In genomic region chr16:85432606-85433005, GRCh38 we compare ENCODE assay signal across 15 cellular contexts.
DNase-seq lines count a peak whose midpoint lies in the region; ATAC-seq, FAIRE-seq and TF ChIP-seq lines count a peak whose summit lies in the region.
"Had no signal": no experiment of that assay in that cellular context is flagged by ENCODE, and none has a peak within 500 bp of the region (broad histone marks: within the 10 kb centered on the region; RNA-seq: fewer than 3 reads in every experiment).

No MANE protein-coding gene starts in this region.

- H3K27me3 ChIP-seq in RWPE2 (ENCODE audit: insufficient read depth, poor library complexity, severe bottlenecking), result no peaks in the 10 kb centered on the region

- TF ChIP-seq CTCF in RWPE2 (IDR thresholded peaks at IDR 0.05; ENCODE audit: poor library complexity, severe bottlenecking) (no peak), brain (conservative IDR thresholded peaks at IDR 0.05) (no peak), kidney (IDR thresholded peaks at IDR 0.05; ENCODE audit: borderline replicate concordance, extremely low read depth, insufficient read depth) (no peak), progenitor cell of endocrine pancreas (IDR thresholded peaks at IDR 0.05; ENCODE audit: unreplicated experiment) (no peak), coronary artery (IDR thresholded peaks at IDR 0.05) (no peak)

- no peak for ATAC-seq in RWPE2 (ENCODE audit: low read depth)
- ATAC-seq: GM12878 had no signal

- H3K36me3 ChIP-seq in RWPE2 (ENCODE audit: low read depth), result no peaks in the 10 kb centered on the region
- H3K36me3 ChIP-seq in kidney (ENCODE audit: control insufficient read depth in 1 of 2, insufficient read depth in 2 of 2, low read length in 2 of 2), result no peaks in the 10 kb centered on the region

- no peaks in the 10 kb centered on the region for H3K9me3 Mint-ChIP-seq in brain
- no peaks in the 10 kb centered on the region for H3K9me3 Mint-ChIP-seq in progenitor cell of endocrine pancreas (ENCODE audit: low read depth)
- H3K9me3 Mint-ChIP-seq: CD4-positive, alpha-beta memory T cell had no signal

- no peak for FAIRE-seq in kidney (lab: Jason Lieb, UNC)
- FAIRE-seq: A204.1, GM12878, GM18507, H54 had no signal

- no peaks in the 10 kb centered on the region for H3K36me3 Mint-ChIP-seq in brain
- H3K36me3 Mint-ChIP-seq in progenitor cell of endocrine pancreas (ENCODE audit: insufficient read depth), result no peaks in the 10 kb centered on the region
- H3K36me3 Mint-ChIP-seq: CD4-positive, alpha-beta memory T cell had no signal

- H3K9ac ChIP-seq in kidney (ENCODE audit: low read length in 2 of 2), result no peak overlapping the region

- no peak overlapping the region for H3K27ac ChIP-seq in RWPE2 (ENCODE audit: poor library complexity, severe bottlenecking)
- H3K27ac ChIP-seq in kidney (ENCODE audit: low read depth in 2 of 2, low read length in 2 of 2), result no peak overlapping the region
- no peak overlapping the region for H3K27ac ChIP-seq in coronary artery

- no peak overlapping the region for H3K4me3 ChIP-seq in RWPE2 (ENCODE audit: severe bottlenecking)
- no peak overlapping the region for H3K4me3 ChIP-seq in kidney (ENCODE audit: low read length in 2 of 2)
- H3K4me3 ChIP-seq in coronary artery, result no peak overlapping the region
- H3K4me3 ChIP-seq: GM12878 had no signal

- intact Hi-C loops in kidney (cut with DNase I), result no loop called here

- no peaks in the 10 kb centered on the region for H3K4me1 ChIP-seq in RWPE2 (ENCODE audit: insufficient read depth, poor library complexity, severe bottlenecking)
- H3K4me1 ChIP-seq in kidney (ENCODE audit: control insufficient read depth in 1 of 2, insufficient read depth in 1 of 2, low read depth in 1 of 2, low read length in 2 of 2), result peaks cover 0 to 3% of the 10 kb centered on the region in 2 donors

- DNase-seq in RWPE2 (ENCODE audit: low spot score), result peak; percentile 24
- DNase-seq in kidney, result peak; percentile 26
- DNase-seq in progenitor cell of endocrine pancreas (ENCODE audit: low spot score, unreplicated experiment), result no peak
- DNase-seq in coronary artery (ENCODE audit: low spot score), result no peak
- no peak for DNase-seq in NCI-H146 treated with DMSO at 0.1 percent for 48 hours (lab: John Stamatoyannopoulos, UW; ENCODE audit: unreplicated experiment)
- no peak for DNase-seq in foreskin melanocyte
- DNase-seq: C1 segment of cervical spinal cord; CD4-positive, alpha-beta memory T cell; DMS79 had no signal

- peaks cover 69% of the 10 kb centered on the region for H3K4me1 Mint-ChIP-seq in brain
- H3K4me1 Mint-ChIP-seq in progenitor cell of endocrine pancreas (ENCODE audit: low read depth), result peaks cover 18% of the 10 kb centered on the region
- H3K4me1 Mint-ChIP-seq: B cell had no signal

- H3K9me3 ChIP-seq in RWPE2 (ENCODE audit: severe bottlenecking), result no peaks in the 10 kb centered on the region
- H3K9me3 ChIP-seq in kidney (ENCODE audit: control insufficient read depth in 1 of 2, low read length in 2 of 2), result no peaks in the 10 kb centered on the region

- H3K4me3 Mint-ChIP-seq in brain (no peak overlapping the region), progenitor cell of endocrine pancreas (ENCODE audit: low read depth) (no peak overlapping the region)
- H3K4me3 Mint-ChIP-seq: B cell; CD4-positive, alpha-beta memory T cell had no signal

- H3K27me3 Mint-ChIP-seq in brain (no peaks in the 10 kb centered on the region), progenitor cell of endocrine pancreas (peaks cover 20% of the 10 kb centered on the region)

- H3K27ac Mint-ChIP-seq in brain, result peak overlapping the region in 4 of 5 experiments; percentile 70 to 97 (median 86)
- peak overlapping the region; percentile 13 for H3K27ac Mint-ChIP-seq in progenitor cell of endocrine pancreas
- H3K27ac Mint-ChIP-seq: B cell; CD4-positive, alpha-beta memory T cell had no signal

Comparison
In these comparisons a context has a peak if more than half of its experiments do, and no peak if none do; other contexts are left out.
1. DNase-seq: peak in RWPE2 (single experiment) and kidney (single experiment); none in progenitor cell of endocrine pancreas (single experiment), coronary artery (single experiment), NCI-H146 treated with DMSO at 0.1 percent for 48 hours (single experiment) and foreskin melanocyte (single experiment).